Comparison of ENCODE assay signal across 38 cellular contexts in genomic region chr4:151928112-151928511, GRCh38.
"Had no signal": no experiment of that assay in that cellular context is flagged by ENCODE, and none has a peak within 500 bp of the region (broad histone marks: within the 10 kb centered on the region; RNA-seq: fewer than 3 reads in every experiment).

No MANE protein-coding gene starts in this region.

- H3K4me3 Mint-ChIP-seq: activated naive CD4-positive, alpha-beta T cell treated with anti-CD3 and anti-CD28 coated beads for 36 hours; activated naive CD4-positive, alpha-beta T cell treated with anti-CD3 and anti-CD28 coated beads, Interleukin-2, amount 10 ng/mL, durations not matched to agents 7 days and 5 days; activated naive CD4-positive, alpha-beta T cell treated with anti-CD3 and anti-CD28 coated beads, Interleukin-2, amount 50 U/mL, for 24 hours; activated naive CD8-positive, alpha-beta T cell; activated naive CD8-positive, alpha-beta T cell treated with anti-CD3 and anti-CD28 coated beads for 36 hours; activated naive CD8-positive, alpha-beta T cell treated with anti-CD3 and anti-CD28 coated beads, Interleukin-2, amount 10 ng/mL, durations not matched to agents 7 days and 5 days; activated naive CD8-positive, alpha-beta T cell treated with anti-CD3 and anti-CD28 coated beads, Interleukin-2, amount 50 U/mL, for 24 hours; activated T-cell treated with anti-CD3 and anti-CD28 coated beads, Interleukin-2, amount 50 U/mL, for 24 hours; activated T-cell treated with anti-CD3 and anti-CD28 coated beads, Interleukin-2, amount 50 U/mL, for 4 hours; activated T-cell treated with anti-CD3 and anti-CD28 coated beads, Interleukin-2, amount 50 U/mL, for 72 hours; activated T-helper 1 cell treated with anti-CD3 and anti-CD28 coated beads, Interleukin-12 subunit alpha, Interleukin-12 subunit beta, Interleukin-2, Interleukin-4 antibody, amounts not matched to agents 30 ng/mL and 10 ng/mL and 1 ng/mL, durations not matched to agents 14 hours and 24 hours and 36 hours; activated T-helper 17 cell treated with anti-CD3 and anti-CD28 coated beads, Interleukin-2, amount 50 U/mL, for 72 hours; brain; central memory CD8-positive, alpha-beta T cell had no signal

- H3K36me3 Mint-ChIP-seq: activated naive CD4-positive, alpha-beta T cell treated with anti-CD3 and anti-CD28 coated beads, Interleukin-2, amount 10 ng/mL, durations not matched to agents 7 days and 5 days; activated naive CD4-positive, alpha-beta T cell treated with anti-CD3 and anti-CD28 coated beads, Interleukin-2, amount 50 U/mL, for 24 hours; activated naive CD4-positive, alpha-beta T cell treated with anti-CD3 and anti-CD28 coated beads, Interleukin-2, amount 50 U/mL, for 72 hours; activated naive CD8-positive, alpha-beta T cell treated with anti-CD3 and anti-CD28 coated beads for 36 hours; activated naive CD8-positive, alpha-beta T cell treated with anti-CD3 and anti-CD28 coated beads, Interleukin-2, amount 10 ng/mL, durations not matched to agents 7 days and 5 days; brain had no signal

- H3K4me1 ChIP-seq: adrenal gland, ascending aorta, body of pancreas, breast epithelium had no signal

- H3K9me3 Mint-ChIP-seq: activated naive CD4-positive, alpha-beta T cell treated with anti-CD3 and anti-CD28 coated beads, Interleukin-2, amount 10 ng/mL, durations not matched to agents 7 days and 5 days; activated naive CD8-positive, alpha-beta T cell treated with anti-CD3 and anti-CD28 coated beads, Interleukin-2, amount 10 ng/mL, durations not matched to agents 7 days and 5 days; activated naive CD8-positive, alpha-beta T cell treated with anti-CD3 and anti-CD28 coated beads, Interleukin-2, amount 50 U/mL, for 24 hours; activated T-cell treated with anti-CD3 and anti-CD28 coated beads, Interleukin-2, amount 50 U/mL, for 24 hours; activated T-helper 2 cell treated with anti-CD3 and anti-CD28 coated beads, Interferon-gamma antibody, Interleukin-2, Interleukin-4, amounts not matched to agents 10 μg/mL and 5 μg/mL and 100 μg/mL, durations not matched to agents 14 hours and 24 hours and 36 hours; brain had no signal

- H3K36me3 ChIP-seq: adrenal gland, ascending aorta, brain microvascular endothelial cell, breast epithelium, cardiac muscle cell had no signal

- H3K27me3 ChIP-seq: adrenal gland, ascending aorta, body of pancreas, brain microvascular endothelial cell, breast epithelium, cardiac muscle cell had no signal

- DNase-seq: activated effector memory CD4-positive, alpha-beta T cell treated with anti-CD3 and anti-CD28 coated beads, Interleukin-2, amount 50 U/mL, for 16 hours; activated effector memory CD4-positive, alpha-beta T cell treated with Interleukin-2 at 50 U/mL for 16 hours; activated gamma-delta T cell; activated gamma-delta T cell treated with Interleukin-2 at 50 U/mL for 16 hours; activated naive CD4-positive, alpha-beta T cell; activated naive CD4-positive, alpha-beta T cell treated with anti-CD3 and anti-CD28 coated beads for 36 hours; activated naive CD4-positive, alpha-beta T cell treated with anti-CD3 and anti-CD28 coated beads, Interleukin-2, amount 10 ng/mL, durations not matched to agents 7 days and 5 days; activated naive CD4-positive, alpha-beta T cell treated with anti-CD3 and anti-CD28 coated beads, Interleukin-2, amount 50 U/mL, for 16 hours; activated naive CD4-positive, alpha-beta T cell treated with Interleukin-2 at 50 U/mL for 16 hours; activated naive CD8-positive, alpha-beta T cell treated with anti-CD3 and anti-CD28 coated beads for 36 hours; activated naive CD8-positive, alpha-beta T cell treated with anti-CD3 and anti-CD28 coated beads, Interleukin-2, amount 10 ng/mL, durations not matched to agents 7 days and 5 days; activated naive CD8-positive, alpha-beta T cell treated with anti-CD3 and anti-CD28 coated beads, Interleukin-2, amount 50 U/mL, for 24 hours; activated T-cell treated with anti-CD3 and anti-CD28 coated beads for 4 hours; activated T-cell treated with anti-CD3 and anti-CD28 coated beads, Interleukin-2, amount 50 U/mL, for 24 hours; activated T-cell treated with anti-CD3 and anti-CD28 coated beads, Interleukin-2, amount 50 U/mL, for 4 hours; activated T-cell treated with anti-CD3 and anti-CD28 coated beads, Interleukin-2, amount 50 U/mL, for 48 hours; activated T-cell treated with anti-CD3 and anti-CD28 coated beads, Interleukin-2, amount 50 U/mL, for 72 hours; adrenal gland; amniotic stem cell; amygdala; anterior cingulate cortex; aorta; body of pancreas; brain microvascular endothelial cell; caudate nucleus; central memory CD4-positive, alpha-beta T cell; cerebellar nuclear complex had no signal

- H3K4me3 ChIP-seq: adrenal gland, ascending aorta, body of pancreas, breast epithelium, cardiac muscle cell had no signal

- H3K27ac ChIP-seq: adrenal gland, ascending aorta, body of pancreas, brain microvascular endothelial cell, breast epithelium, cardiac muscle cell had no signal

- H3K9me3 ChIP-seq: adrenal gland, ascending aorta, body of pancreas, breast epithelium had no signal

- H3K27ac Mint-ChIP-seq: activated naive CD4-positive, alpha-beta T cell treated with anti-CD3 and anti-CD28 coated beads for 36 hours; activated naive CD4-positive, alpha-beta T cell treated with anti-CD3 and anti-CD28 coated beads, Interleukin-2, amount 10 ng/mL, durations not matched to agents 7 days and 5 days; activated naive CD4-positive, alpha-beta T cell treated with anti-CD3 and anti-CD28 coated beads, Interleukin-2, amount 50 U/mL, for 24 hours; activated naive CD4-positive, alpha-beta T cell treated with anti-CD3 and anti-CD28 coated beads, Interleukin-2, amount 50 U/mL, for 72 hours; activated naive CD8-positive, alpha-beta T cell; activated naive CD8-positive, alpha-beta T cell treated with anti-CD3 and anti-CD28 coated beads for 36 hours; activated naive CD8-positive, alpha-beta T cell treated with anti-CD3 and anti-CD28 coated beads, Interleukin-2, amount 10 ng/mL, durations not matched to agents 7 days and 5 days; activated naive CD8-positive, alpha-beta T cell treated with anti-CD3 and anti-CD28 coated beads, Interleukin-2, amount 50 U/mL, for 24 hours; activated T-cell treated with anti-CD3 and anti-CD28 coated beads, Interleukin-2, amount 50 U/mL, for 24 hours; activated T-cell treated with anti-CD3 and anti-CD28 coated beads, Interleukin-2, amount 50 U/mL, for 72 hours; activated T-helper 1 cell treated with anti-CD3 and anti-CD28 coated beads, Interleukin-12 subunit alpha, Interleukin-12 subunit beta, Interleukin-2, Interleukin-4 antibody, amounts not matched to agents 30 ng/mL and 10 ng/mL and 1 ng/mL, durations not matched to agents 14 hours and 24 hours and 36 hours; activated T-helper 17 cell treated with anti-CD3 and anti-CD28 coated beads, Interleukin-2, amount 50 U/mL, for 72 hours; activated T-helper 2 cell treated with anti-CD3 and anti-CD28 coated beads, Interferon-gamma antibody, Interleukin-2, Interleukin-4, amounts not matched to agents 10 μg/mL and 5 μg/mL and 100 μg/mL, durations not matched to agents 14 hours and 24 hours and 36 hours; brain had no signal

- ATAC-seq: activated naive CD4-positive, alpha-beta T cell treated with anti-CD3 and anti-CD28 coated beads, Interleukin-2, amount 50 U/mL, for 72 hours; activated naive CD8-positive, alpha-beta T cell treated with anti-CD3 and anti-CD28 coated beads, Interleukin-2, amount 50 U/mL, for 24 hours; activated T-cell treated with anti-CD3 and anti-CD28 coated beads, Interleukin-2, amount 50 U/mL, for 4 hours; activated T-cell treated with anti-CD3 and anti-CD28 coated beads, Interleukin-2, amount 50 U/mL, for 72 hours; activated T-helper 17 cell treated with anti-CD3 and anti-CD28 coated beads, Interleukin-2, amount 50 U/mL, for 72 hours; body of pancreas had no signal

- H3K4me1 Mint-ChIP-seq: activated naive CD8-positive, alpha-beta T cell treated with anti-CD3 and anti-CD28 coated beads for 36 hours; activated naive CD8-positive, alpha-beta T cell treated with anti-CD3 and anti-CD28 coated beads, Interleukin-2, amount 50 U/mL, for 24 hours; activated T-helper 17 cell treated with anti-CD3 and anti-CD28 coated beads, Interleukin-2, amount 50 U/mL, for 72 hours; central memory CD8-positive, alpha-beta T cell had no signal

- H3K27me3 Mint-ChIP-seq: activated naive CD4-positive, alpha-beta T cell treated with anti-CD3 and anti-CD28 coated beads, Interleukin-2, amount 50 U/mL, for 24 hours; activated naive CD8-positive, alpha-beta T cell; activated naive CD8-positive, alpha-beta T cell treated with anti-CD3 and anti-CD28 coated beads for 36 hours; activated naive CD8-positive, alpha-beta T cell treated with anti-CD3 and anti-CD28 coated beads, Interleukin-2, amount 10 ng/mL, durations not matched to agents 7 days and 5 days; activated naive CD8-positive, alpha-beta T cell treated with anti-CD3 and anti-CD28 coated beads, Interleukin-2, amount 50 U/mL, for 24 hours; activated T-cell treated with anti-CD3 and anti-CD28 coated beads, Interleukin-2, amount 50 U/mL, for 24 hours; activated T-helper 17 cell treated with anti-CD3 and anti-CD28 coated beads, Interleukin-2, amount 50 U/mL, for 72 hours; brain had no signal
